ENCODE assay signal across 13 cellular contexts in genomic region chr6:30843611-30843998, GRCh38. TPM values are rescaled to one million over a fixed set of nuclear protein-coding genes. Genes with fewer than 3 reads are reported as not detected.
A peak's percentile ranks its signal among the peaks of the same experiment; 100 is the strongest.
DNase-seq lines count a peak whose midpoint lies in the region; ATAC-seq and TF ChIP-seq lines count a peak whose summit lies in the region.
"Had no signal": no experiment of that assay in that cellular context is flagged by ENCODE, and none has a peak within 500 bp of the region (broad histone marks: within the 10 kb centered on the region; RNA-seq: fewer than 3 reads in every experiment).

No MANE protein-coding gene starts in this region.

- in situ Hi-C loops in GM23248 (cut with MboI), result no loop called here

- H3K4me2 ChIP-seq in GM23248 (ENCODE audit: unreplicated experiment), result peak overlapping the region; percentile 65
- peak overlapping the region; percentile 49 for H3K4me2 ChIP-seq in osteoblast (ENCODE audit: insufficient read depth, low read length)

- H3K36me3 ChIP-seq in GM23248 (ENCODE audit: low read depth), result no peaks in the 10 kb centered on the region
- no peaks in the 10 kb centered on the region for H3K36me3 ChIP-seq in NT2/D1 (ENCODE audit: insufficient read depth, insufficient read length, low read length)
- H3K36me3 ChIP-seq in osteoblast (ENCODE audit: insufficient read depth, low read length), result no peaks in the 10 kb centered on the region
- H3K36me3 ChIP-seq: thoracic aorta had no signal

- H3K27ac ChIP-seq in GM23248 (no peak overlapping the region), osteoblast (ENCODE audit: low read depth, low read length) (no peak overlapping the region)
- H3K27ac ChIP-seq: thoracic aorta had no signal

- H4K20me1 ChIP-seq in GM23248 (ENCODE audit: insufficient read depth) (no peaks in the 10 kb centered on the region), osteoblast (ENCODE audit: insufficient read depth, low read length) (no peaks in the 10 kb centered on the region)

- H3K27me3 ChIP-seq in GM23248 (replicated peaks; ENCODE audit: insufficient read depth) (no peaks in the 10 kb centered on the region), NT2/D1 (ENCODE audit: insufficient read depth, insufficient read length) (no peaks in the 10 kb centered on the region), osteoblast (ENCODE audit: insufficient read depth, low read length) (no peaks in the 10 kb centered on the region)
- H3K27me3 ChIP-seq: body of pancreas had no signal

- H3K9ac ChIP-seq in GM23248 (no peak overlapping the region), NT2/D1 (ENCODE audit: insufficient read length, low read depth) (peak overlapping the region; percentile 21)

- DNase-seq in GM23248, result no peak
- DNase-seq in NT2/D1 (ENCODE audit: low read depth, low spot score), result no peak
- DNase-seq in osteoblast (ENCODE audit: insufficient read length, low spot score, missing footprints), result no peak
- DNase-seq in NK-92 (lab: John Stamatoyannopoulos, UW; ENCODE audit: unreplicated experiment), result no peak
- DNase-seq: activated T-cell treated with anti-CD3 and anti-CD28 coated beads, Interleukin-2, amount 50 U/mL, for 1 hour; NCI-H146; posterior cingulate gyrus had no signal

- intact Hi-C loops in dendritic cell treated with granulocyte-macrophage colony-stimulating factor and Interleukin-4, amounts not matched to agents 40 ng/mL and 50 ng/mL, for 4 days (cut with micrococcal nuclease), result no loop called here

- TF ChIP-seq CTCF in osteoblast (IDR thresholded peaks at IDR 0.05; ENCODE audit: extremely low read depth, low read depth, low read length), result no peak

- peak overlapping the region; percentile 65 for H2AFZ ChIP-seq in GM23248
- peak overlapping the region; percentile 5 for H2AFZ ChIP-seq in osteoblast (ENCODE audit: low read length)

- H3K27me3 Mint-ChIP-seq in dendritic cell treated with granulocyte-macrophage colony-stimulating factor and Interleukin-4, amounts not matched to agents 40 ng/mL and 50 ng/mL, for 4 days, result peaks cover 17% of the 10 kb centered on the region

- no peaks in the 10 kb centered on the region for H3K79me2 ChIP-seq in GM23248 (ENCODE audit: insufficient read depth)
- no peaks in the 10 kb centered on the region for H3K79me2 ChIP-seq in osteoblast (ENCODE audit: insufficient read depth, low read length)

- 45 to 74% methylated on average over 3 of the region's 3 CpGs for WGBS in GM23248 (ENCODE audit: low coverage in 1 of 2, low lambda C conversion rate in 2 of 2, missing lambda C conversion rate in 2 of 2), 2 experiments

- no peak for ATAC-seq in HG02938 (IDR thresholded peaks at IDR 0.05; ENCODE audit: unreplicated experiment)
- no peak for ATAC-seq in HG02759 (IDR thresholded peaks at IDR 0.05; ENCODE audit: unreplicated experiment)
- no peak for ATAC-seq in GM19397 (IDR thresholded peaks at IDR 0.05; ENCODE audit: unreplicated experiment)

- H3K36me3 Mint-ChIP-seq in dendritic cell treated with granulocyte-macrophage colony-stimulating factor and Interleukin-4, amounts not matched to agents 40 ng/mL and 50 ng/mL, for 4 days (ENCODE audit: low read depth), result no peaks in the 10 kb centered on the region

- H3K9me3 ChIP-seq in GM23248 (ENCODE audit: low read depth) (no peaks in the 10 kb centered on the region), NT2/D1 (ENCODE audit: insufficient read depth, low read length) (no peaks in the 10 kb centered on the region), osteoblast (ENCODE audit: low read depth, low read length) (no peaks in the 10 kb centered on the region)
- H3K9me3 ChIP-seq: body of pancreas, thoracic aorta had no signal

- H3F3A ChIP-seq in GM23248 (ENCODE audit: insufficient read depth), result no peaks in the 10 kb centered on the region

- peaks cover 15% of the 10 kb centered on the region for H3K4me1 Mint-ChIP-seq in dendritic cell treated with granulocyte-macrophage colony-stimulating factor and Interleukin-4, amounts not matched to agents 40 ng/mL and 50 ng/mL, for 4 days (ENCODE audit: low read depth)

- peaks cover 13% of the 10 kb centered on the region for H3K4me1 ChIP-seq in GM23248 (ENCODE audit: insufficient read depth)
- peaks cover 12% of the 10 kb centered on the region for H3K4me1 ChIP-seq in NT2/D1 (ENCODE audit: insufficient read depth, insufficient read length)
- H3K4me1 ChIP-seq in osteoblast (ENCODE audit: insufficient read depth, low read length), result peaks cover 27% of the 10 kb centered on the region

- no peaks in the 10 kb centered on the region for H3K9me3 Mint-ChIP-seq in dendritic cell treated with granulocyte-macrophage colony-stimulating factor and Interleukin-4, amounts not matched to agents 40 ng/mL and 50 ng/mL, for 4 days

- H3K4me3 ChIP-seq in GM23248 (no peak overlapping the region), NT2/D1 (ENCODE audit: insufficient read length, low read depth) (peak overlapping the region; percentile 16), osteoblast (ENCODE audit: insufficient read depth, low read length) (no peak overlapping the region)
- H3K4me3 ChIP-seq: body of pancreas, thoracic aorta had no signal

- no peak overlapping the region for H3K4me3 Mint-ChIP-seq in dendritic cell treated with granulocyte-macrophage colony-stimulating factor and Interleukin-4, amounts not matched to agents 40 ng/mL and 50 ng/mL, for 4 days

- no peaks in the 10 kb centered on the region for H3K9me2 ChIP-seq in GM23248 (ENCODE audit: insufficient read depth)

- peak overlapping the region; percentile 2 for H3K27ac Mint-ChIP-seq in dendritic cell treated with granulocyte-macrophage colony-stimulating factor and Interleukin-4, amounts not matched to agents 40 ng/mL and 50 ng/mL, for 4 days

RNA-seq across cellular contexts. Expression of gene DDR1, which starts 40.7 kb away (rescaled TPM):
- 23.1 and 27.0 TPM in 2 replicates for total RNA-seq in GM23248 (2014; rRNA removed; shearing (Covaris generic))
- 16.9 and 17.5 TPM in 2 replicates for polyA plus RNA-seq in GM23248 (2016; fragmentation: Nextera tagmentation; extraction: Ambion mirVana)
- total RNA-seq in osteoblast, result 13.0 and 22.4 TPM in 2 replicates
